ENCODE assay signal across 1 cellular context in the genomic region with DNA sequence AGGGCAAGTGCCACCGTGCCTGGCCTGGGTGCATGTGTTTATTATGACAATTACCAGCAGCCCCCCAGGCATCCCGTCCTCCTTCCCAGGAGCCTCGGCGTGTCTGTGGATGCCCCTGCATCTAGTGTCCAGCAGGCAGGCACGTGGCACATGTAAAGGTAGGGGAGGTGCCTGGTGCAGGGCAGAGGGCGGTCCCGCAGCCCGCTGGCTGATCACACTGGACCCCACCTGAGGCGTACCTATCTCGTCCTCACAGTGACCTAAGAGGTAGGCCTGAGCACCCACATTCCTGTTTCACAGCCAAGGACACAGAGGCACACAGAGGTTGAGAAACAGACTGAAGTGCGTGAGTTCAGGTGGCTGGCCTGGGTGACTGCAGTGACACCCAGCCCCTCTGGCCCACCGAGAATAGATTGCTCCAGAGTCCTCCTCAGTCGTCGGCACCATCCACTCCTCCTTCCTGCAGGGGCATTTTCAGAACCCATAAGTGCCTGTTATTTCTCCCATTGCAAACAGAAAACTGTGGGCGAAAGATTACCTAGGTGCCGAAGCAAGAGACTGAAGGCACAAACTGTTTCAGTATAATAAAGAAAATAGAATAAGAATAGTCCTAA.
TF ChIP-seq lines count a peak whose summit lies in the region.

No MANE protein-coding gene starts in this region.

TF ChIP-seq in HepG2, 621 proteins besides CTCF, POLR2A, EP300 and RAD21 (continued from another document):
- TF ChIP-seq, protein P1, sequence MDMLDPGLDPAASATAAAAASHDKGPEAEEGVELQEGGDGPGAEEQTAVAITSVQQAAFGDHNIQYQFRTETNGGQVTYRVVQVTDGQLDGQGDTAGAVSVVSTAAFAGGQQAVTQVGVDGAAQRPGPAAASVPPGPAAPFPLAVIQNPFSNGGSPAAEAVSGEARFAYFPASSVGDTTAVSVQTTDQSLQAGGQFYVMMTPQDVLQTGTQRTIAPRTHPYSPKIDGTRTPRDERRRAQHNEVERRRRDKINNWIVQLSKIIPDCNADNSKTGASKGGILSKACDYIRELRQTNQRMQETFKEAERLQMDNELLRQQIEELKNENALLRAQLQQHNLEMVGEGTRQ (IDR thresholded peaks at IDR 0.05; ENCODE audit: low read depth, low read length), result no peak
- TF ChIP-seq, protein P1 (CRISPR knock-in tag; IDR thresholded peaks at IDR 0.05; ENCODE audit: borderline replicate concordance), result no peak
- peak; percentile 36; the same call in 1 of the 2 replicates for TF ChIP-seq CEBPG (CRISPR knock-in tag; IDR thresholded peaks at IDR 0.05)
- no peak for TF ChIP-seq ZNF614 (CRISPR knock-in tag; IDR thresholded peaks at IDR 0.05; ENCODE audit: borderline replicate concordance)
- no peak for TF ChIP-seq YY1 (IDR thresholded peaks at IDR 0.05; ENCODE audit: insufficient read depth, insufficient replicate concordance, low read depth, low read length)
- no peak for TF ChIP-seq ZNF230 (CRISPR knock-in tag; IDR thresholded peaks at IDR 0.05)
- TF ChIP-seq MXD4 (CRISPR knock-in tag; IDR thresholded peaks at IDR 0.05), result no peak
- TF ChIP-seq SRSF9 (IDR thresholded peaks at IDR 0.05; ENCODE audit: borderline replicate concordance, insufficient read depth, low read depth, low read length, poor library complexity, severe bottlenecking), result no peak
- TF ChIP-seq, protein P2, sequence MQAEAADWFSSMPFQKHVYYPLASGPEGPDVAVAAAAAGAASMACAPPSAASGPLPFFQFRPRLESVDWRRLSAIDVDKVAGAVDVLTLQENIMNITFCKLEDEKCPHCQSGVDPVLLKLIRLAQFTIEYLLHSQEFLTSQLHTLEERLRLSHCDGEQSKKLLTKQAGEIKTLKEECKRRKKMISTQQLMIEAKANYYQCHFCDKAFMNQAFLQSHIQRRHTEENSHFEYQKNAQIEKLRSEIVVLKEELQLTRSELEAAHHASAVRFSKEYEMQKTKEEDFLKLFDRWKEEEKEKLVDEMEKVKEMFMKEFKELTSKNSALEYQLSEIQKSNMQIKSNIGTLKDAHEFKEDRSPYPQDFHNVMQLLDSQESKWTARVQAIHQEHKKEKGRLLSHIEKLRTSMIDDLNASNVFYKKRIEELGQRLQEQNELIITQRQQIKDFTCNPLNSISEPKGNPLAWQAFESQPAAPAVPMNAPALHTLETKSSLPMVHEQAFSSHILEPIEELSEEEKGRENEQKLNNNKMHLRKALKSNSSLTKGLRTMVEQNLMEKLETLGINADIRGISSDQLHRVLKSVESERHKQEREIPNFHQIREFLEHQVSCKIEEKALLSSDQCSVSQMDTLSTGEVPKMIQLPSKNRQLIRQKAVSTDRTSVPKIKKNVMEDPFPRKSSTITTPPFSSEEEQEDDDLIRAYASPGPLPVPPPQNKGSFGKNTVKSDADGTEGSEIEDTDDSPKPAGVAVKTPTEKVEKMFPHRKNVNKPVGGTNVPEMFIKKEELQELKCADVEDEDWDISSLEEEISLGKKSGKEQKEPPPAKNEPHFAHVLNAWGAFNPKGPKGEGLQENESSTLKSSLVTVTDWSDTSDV (CRISPR knock-in tag; IDR thresholded peaks at IDR 0.05), result no peak
- no peak for TF ChIP-seq ZSCAN29 (CRISPR knock-in tag; conservative IDR thresholded peaks at IDR 0.05)
- 0 out of 2 replicates have a peak, but pooled peaks have one; percentile 19 for TF ChIP-seq SPEN (CRISPR knock-in tag; IDR thresholded peaks at IDR 0.05; ENCODE audit: low read depth)
- no peak for TF ChIP-seq CHD4 (IDR thresholded peaks at IDR 0.05; ENCODE audit: borderline replicate concordance, low read length)
- peak; percentile 58; the same call in 1 of the 2 replicates for TF ChIP-seq BHLHE40 (IDR thresholded peaks at IDR 0.05; ENCODE audit: low read length)
- TF ChIP-seq TBP (CRISPR knock-in tag; IDR thresholded peaks at IDR 0.05), result no peak
- TF ChIP-seq KDM1A (CRISPR knock-in tag; IDR thresholded peaks at IDR 0.05), result no peak
- 0 out of 2 replicates have a peak, but pooled peaks have one; percentile 26 for TF ChIP-seq ZNF607 (CRISPR knock-in tag; IDR thresholded peaks at IDR 0.05; ENCODE audit: borderline replicate concordance)
- TF ChIP-seq, protein P3, sequence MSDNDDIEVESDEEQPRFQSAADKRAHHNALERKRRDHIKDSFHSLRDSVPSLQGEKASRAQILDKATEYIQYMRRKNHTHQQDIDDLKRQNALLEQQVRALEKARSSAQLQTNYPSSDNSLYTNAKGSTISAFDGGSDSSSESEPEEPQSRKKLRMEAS (IDR thresholded peaks at IDR 0.05), result peak; percentile 76
- no peak for TF ChIP-seq TAF1 (CRISPR knock-in tag; IDR thresholded peaks at IDR 0.05)
- no peak for TF ChIP-seq KAT8 (CRISPR knock-in tag; IDR thresholded peaks at IDR 0.05)
- TF ChIP-seq, protein P4, sequence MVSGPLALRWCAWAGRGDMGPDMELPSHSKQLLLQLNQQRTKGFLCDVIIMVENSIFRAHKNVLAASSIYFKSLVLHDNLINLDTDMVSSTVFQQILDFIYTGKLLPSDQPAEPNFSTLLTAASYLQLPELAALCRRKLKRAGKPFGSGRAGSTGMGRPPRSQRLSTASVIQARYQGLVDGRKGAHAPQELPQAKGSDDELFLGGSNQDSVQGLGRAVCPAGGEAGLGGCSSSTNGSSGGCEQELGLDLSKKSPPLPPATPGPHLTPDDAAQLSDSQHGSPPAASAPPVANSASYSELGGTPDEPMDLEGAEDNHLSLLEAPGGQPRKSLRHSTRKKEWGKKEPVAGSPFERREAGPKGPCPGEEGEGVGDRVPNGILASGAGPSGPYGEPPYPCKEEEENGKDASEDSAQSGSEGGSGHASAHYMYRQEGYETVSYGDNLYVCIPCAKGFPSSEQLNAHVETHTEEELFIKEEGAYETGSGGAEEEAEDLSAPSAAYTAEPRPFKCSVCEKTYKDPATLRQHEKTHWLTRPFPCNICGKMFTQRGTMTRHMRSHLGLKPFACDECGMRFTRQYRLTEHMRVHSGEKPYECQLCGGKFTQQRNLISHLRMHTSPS (CRISPR knock-in tag; IDR thresholded peaks at IDR 0.05; ENCODE audit: low read depth), result 0 out of 2 replicates have a peak, but pooled peaks have one; percentile 32
- no peak for TF ChIP-seq RFXANK (CRISPR knock-in tag; IDR thresholded peaks at IDR 0.05)
- TF ChIP-seq ZNF337 (CRISPR knock-in tag; IDR thresholded peaks at IDR 0.05; ENCODE audit: borderline replicate concordance, low read depth), result no peak
- no peak for TF ChIP-seq YEATS4 (CRISPR knock-in tag; IDR thresholded peaks at IDR 0.05; ENCODE audit: borderline replicate concordance)
- TF ChIP-seq, protein P5, sequence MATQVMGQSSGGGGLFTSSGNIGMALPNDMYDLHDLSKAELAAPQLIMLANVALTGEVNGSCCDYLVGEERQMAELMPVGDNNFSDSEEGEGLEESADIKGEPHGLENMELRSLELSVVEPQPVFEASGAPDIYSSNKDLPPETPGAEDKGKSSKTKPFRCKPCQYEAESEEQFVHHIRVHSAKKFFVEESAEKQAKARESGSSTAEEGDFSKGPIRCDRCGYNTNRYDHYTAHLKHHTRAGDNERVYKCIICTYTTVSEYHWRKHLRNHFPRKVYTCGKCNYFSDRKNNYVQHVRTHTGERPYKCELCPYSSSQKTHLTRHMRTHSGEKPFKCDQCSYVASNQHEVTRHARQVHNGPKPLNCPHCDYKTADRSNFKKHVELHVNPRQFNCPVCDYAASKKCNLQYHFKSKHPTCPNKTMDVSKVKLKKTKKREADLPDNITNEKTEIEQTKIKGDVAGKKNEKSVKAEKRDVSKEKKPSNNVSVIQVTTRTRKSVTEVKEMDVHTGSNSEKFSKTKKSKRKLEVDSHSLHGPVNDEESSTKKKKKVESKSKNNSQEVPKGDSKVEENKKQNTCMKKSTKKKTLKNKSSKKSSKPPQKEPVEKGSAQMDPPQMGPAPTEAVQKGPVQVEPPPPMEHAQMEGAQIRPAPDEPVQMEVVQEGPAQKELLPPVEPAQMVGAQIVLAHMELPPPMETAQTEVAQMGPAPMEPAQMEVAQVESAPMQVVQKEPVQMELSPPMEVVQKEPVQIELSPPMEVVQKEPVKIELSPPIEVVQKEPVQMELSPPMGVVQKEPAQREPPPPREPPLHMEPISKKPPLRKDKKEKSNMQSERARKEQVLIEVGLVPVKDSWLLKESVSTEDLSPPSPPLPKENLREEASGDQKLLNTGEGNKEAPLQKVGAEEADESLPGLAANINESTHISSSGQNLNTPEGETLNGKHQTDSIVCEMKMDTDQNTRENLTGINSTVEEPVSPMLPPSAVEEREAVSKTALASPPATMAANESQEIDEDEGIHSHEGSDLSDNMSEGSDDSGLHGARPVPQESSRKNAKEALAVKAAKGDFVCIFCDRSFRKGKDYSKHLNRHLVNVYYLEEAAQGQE (IDR thresholded peaks at IDR 0.05; ENCODE audit: borderline replicate concordance in 1 of 2, low read depth in 1 of 2, low read length in 2 of 2), result no peak
- peak; percentile 42 for TF ChIP-seq RARA (CRISPR knock-in tag; IDR thresholded peaks at IDR 0.05)
- TF ChIP-seq ZNF737 (CRISPR knock-in tag; IDR thresholded peaks at IDR 0.05; ENCODE audit: borderline replicate concordance), result no peak
- no peak for TF ChIP-seq ATF7-NPFF (CRISPR knock-in tag; IDR thresholded peaks at IDR 0.05; ENCODE audit: low read depth)
